Comparison of ENCODE assay signal across 30 cellular contexts in the genomic region with DNA sequence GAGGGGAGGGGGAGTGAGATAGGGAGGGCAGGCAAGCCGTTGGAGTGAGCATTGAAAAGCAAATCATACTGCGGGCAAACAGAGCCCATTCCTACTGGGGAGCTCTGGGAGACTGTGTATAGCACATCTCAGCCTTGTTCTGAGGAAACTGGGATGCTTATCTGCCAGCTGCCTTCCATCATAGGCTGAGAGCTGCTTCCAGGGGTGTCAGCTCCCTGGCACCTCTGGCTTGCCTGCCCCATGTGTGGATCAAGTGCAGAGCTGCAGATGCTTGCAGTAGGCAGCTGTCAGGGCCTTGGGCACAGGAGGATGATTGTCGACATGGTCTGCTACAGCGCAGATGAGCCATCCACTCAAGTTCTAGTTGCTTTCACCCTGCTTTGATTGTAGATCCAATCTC.
"Had no signal": no experiment of that assay in that cellular context is flagged by ENCODE, and none has a peak within 500 bp of the region (broad histone marks: within the 10 kb centered on the region; RNA-seq: fewer than 3 reads in every experiment).

No MANE protein-coding gene starts in this region.

- ATAC-seq: activated CD8-positive, alpha-beta memory T cell treated with anti-CD3 and anti-CD28 coated beads, Interleukin-2, amount 10 ng/mL, durations not matched to agents 7 days and 5 days; activated CD8-positive, alpha-beta T cell treated with anti-CD3 and anti-CD28 coated beads, Interleukin-2, amount 10 ng/mL, durations not matched to agents 7 days and 5 days; activated naive CD8-positive, alpha-beta T cell treated with anti-CD3 and anti-CD28 coated beads, Interleukin-2, amount 50 U/mL, for 24 hours; body of pancreas; WTC11 had no signal

- DNase-seq: activated CD4-positive, alpha-beta memory T cell treated with anti-CD3 and anti-CD28 coated beads for 36 hours; activated CD4-positive, alpha-beta T cell treated with anti-CD3 and anti-CD28 coated beads for 1 hour; activated CD4-positive, alpha-beta T cell treated with anti-CD3 and anti-CD28 coated beads for 48 hours; activated CD8-positive, alpha-beta memory T cell treated with anti-CD3 and anti-CD28 coated beads, Interleukin-2, amount 10 ng/mL, durations not matched to agents 7 days and 5 days; activated CD8-positive, alpha-beta memory T cell treated with anti-CD3 and anti-CD28 coated beads, Interleukin-2, amount 50 U/mL, for 4 hours; activated CD8-positive, alpha-beta T cell treated with anti-CD3 and anti-CD28 coated beads, Interleukin-2, amount 10 ng/mL, durations not matched to agents 7 days and 5 days; activated effector memory CD4-positive, alpha-beta T cell treated with anti-CD3 and anti-CD28 coated beads, Interleukin-2, amount 50 U/mL, for 16 hours; activated naive CD4-positive, alpha-beta T cell treated with anti-CD3 and anti-CD28 coated beads for 36 hours; activated naive CD8-positive, alpha-beta T cell treated with anti-CD3 and anti-CD28 coated beads for 36 hours; activated naive CD8-positive, alpha-beta T cell treated with anti-CD3 and anti-CD28 coated beads, Interleukin-2, amount 50 U/mL, for 24 hours; activated T-cell treated with anti-CD3 and anti-CD28 coated beads, Interleukin-2, amount 50 U/mL, for 1 hour; activated T-cell treated with anti-CD3 and anti-CD28 coated beads, Interleukin-2, amount 50 U/mL, for 48 hours; adrenal gland; amygdala; aorta; body of pancreas; central memory CD4-positive, alpha-beta T cell; cerebellar nuclear complex; colonic mucosa; effector CD8-positive, alpha-beta T cell; foreskin fibroblast; head of caudate nucleus; T-helper 2 cell had no signal

- H3K36me3 ChIP-seq: adrenal gland, cardiac muscle cell, colonic mucosa had no signal

- H3K27ac ChIP-seq: adrenal gland, body of pancreas, cardiac muscle cell, colonic mucosa, epithelial cell of prostate, VCaP had no signal

- H3K4me1 Mint-ChIP-seq: activated CD8-positive, alpha-beta memory T cell treated with anti-CD3 and anti-CD28 coated beads, Interleukin-2, amount 10 ng/mL, durations not matched to agents 7 days and 5 days; activated naive CD4-positive, alpha-beta T cell treated with anti-CD3 and anti-CD28 coated beads, Interleukin-2, amount 50 U/mL, for 24 hours; activated naive CD8-positive, alpha-beta T cell treated with anti-CD3 and anti-CD28 coated beads for 36 hours; activated naive CD8-positive, alpha-beta T cell treated with anti-CD3 and anti-CD28 coated beads, Interleukin-2, amount 50 U/mL, for 24 hours had no signal

- H3K27ac Mint-ChIP-seq: activated CD4-positive, alpha-beta memory T cell treated with anti-CD3 and anti-CD28 coated beads for 36 hours; activated CD8-positive, alpha-beta memory T cell treated with anti-CD3 and anti-CD28 coated beads, Interleukin-2, amount 10 ng/mL, durations not matched to agents 7 days and 5 days; activated CD8-positive, alpha-beta T cell treated with anti-CD3 and anti-CD28 coated beads, Interleukin-2, amount 10 ng/mL, durations not matched to agents 7 days and 5 days; activated naive CD4-positive, alpha-beta T cell treated with anti-CD3 and anti-CD28 coated beads for 36 hours; activated naive CD4-positive, alpha-beta T cell treated with anti-CD3 and anti-CD28 coated beads, Interleukin-2, amount 50 U/mL, for 24 hours; activated naive CD8-positive, alpha-beta T cell treated with anti-CD3 and anti-CD28 coated beads for 36 hours; activated naive CD8-positive, alpha-beta T cell treated with anti-CD3 and anti-CD28 coated beads, Interleukin-2, amount 50 U/mL, for 24 hours; activated T-helper 1 cell treated with anti-CD3 and anti-CD28 coated beads, Interleukin-12 subunit alpha, Interleukin-12 subunit beta, Interleukin-2, Interleukin-4 antibody, amounts not matched to agents 30 ng/mL and 10 ng/mL and 1 ng/mL, durations not matched to agents 14 hours and 24 hours and 36 hours; activated T-helper 2 cell treated with anti-CD3 and anti-CD28 coated beads, Interferon-gamma antibody, Interleukin-2, Interleukin-4, amounts not matched to agents 10 μg/mL and 5 μg/mL and 100 μg/mL, durations not matched to agents 14 hours and 24 hours and 36 hours; WTC11 had no signal

- H3K27me3 ChIP-seq: adrenal gland, body of pancreas, cardiac muscle cell, colonic mucosa had no signal

- H3K4me3 Mint-ChIP-seq: activated CD4-positive, alpha-beta memory T cell treated with anti-CD3 and anti-CD28 coated beads for 36 hours; activated CD8-positive, alpha-beta memory T cell treated with anti-CD3 and anti-CD28 coated beads, Interleukin-2, amount 10 ng/mL, durations not matched to agents 7 days and 5 days; activated CD8-positive, alpha-beta T cell treated with anti-CD3 and anti-CD28 coated beads, Interleukin-2, amount 10 ng/mL, durations not matched to agents 7 days and 5 days; activated naive CD4-positive, alpha-beta T cell treated with anti-CD3 and anti-CD28 coated beads for 36 hours; activated naive CD4-positive, alpha-beta T cell treated with anti-CD3 and anti-CD28 coated beads, Interleukin-2, amount 50 U/mL, for 24 hours; activated naive CD8-positive, alpha-beta T cell treated with anti-CD3 and anti-CD28 coated beads for 36 hours; activated naive CD8-positive, alpha-beta T cell treated with anti-CD3 and anti-CD28 coated beads, Interleukin-2, amount 50 U/mL, for 24 hours; activated T-helper 1 cell treated with anti-CD3 and anti-CD28 coated beads, Interleukin-12 subunit alpha, Interleukin-12 subunit beta, Interleukin-2, Interleukin-4 antibody, amounts not matched to agents 30 ng/mL and 10 ng/mL and 1 ng/mL, durations not matched to agents 14 hours and 24 hours and 36 hours; WTC11 had no signal

- H3K4me3 ChIP-seq: adrenal gland, body of pancreas, cardiac muscle cell, colonic mucosa had no signal

- H3K27me3 Mint-ChIP-seq: activated CD4-positive, alpha-beta memory T cell treated with anti-CD3 and anti-CD28 coated beads for 36 hours; activated CD8-positive, alpha-beta memory T cell treated with anti-CD3 and anti-CD28 coated beads, Interleukin-2, amount 10 ng/mL, durations not matched to agents 7 days and 5 days; activated naive CD8-positive, alpha-beta T cell treated with anti-CD3 and anti-CD28 coated beads, Interleukin-2, amount 50 U/mL, for 24 hours had no signal

- H3K9me3 Mint-ChIP-seq: activated CD4-positive, alpha-beta memory T cell treated with anti-CD3 and anti-CD28 coated beads for 36 hours; activated naive CD4-positive, alpha-beta T cell treated with anti-CD3 and anti-CD28 coated beads for 36 hours; activated naive CD4-positive, alpha-beta T cell treated with anti-CD3 and anti-CD28 coated beads, Interleukin-2, amount 50 U/mL, for 24 hours; activated naive CD8-positive, alpha-beta T cell treated with anti-CD3 and anti-CD28 coated beads for 36 hours; activated naive CD8-positive, alpha-beta T cell treated with anti-CD3 and anti-CD28 coated beads, Interleukin-2, amount 50 U/mL, for 24 hours; activated T-helper 1 cell treated with anti-CD3 and anti-CD28 coated beads, Interleukin-12 subunit alpha, Interleukin-12 subunit beta, Interleukin-2, Interleukin-4 antibody, amounts not matched to agents 30 ng/mL and 10 ng/mL and 1 ng/mL, durations not matched to agents 14 hours and 24 hours and 36 hours; activated T-helper 2 cell treated with anti-CD3 and anti-CD28 coated beads, Interferon-gamma antibody, Interleukin-2, Interleukin-4, amounts not matched to agents 10 μg/mL and 5 μg/mL and 100 μg/mL, durations not matched to agents 14 hours and 24 hours and 36 hours; WTC11 had no signal

- H3K36me3 Mint-ChIP-seq: activated CD4-positive, alpha-beta memory T cell treated with anti-CD3 and anti-CD28 coated beads for 36 hours; activated CD8-positive, alpha-beta memory T cell treated with anti-CD3 and anti-CD28 coated beads, Interleukin-2, amount 10 ng/mL, durations not matched to agents 7 days and 5 days; activated naive CD4-positive, alpha-beta T cell treated with anti-CD3 and anti-CD28 coated beads, Interleukin-2, amount 50 U/mL, for 24 hours; activated naive CD8-positive, alpha-beta T cell treated with anti-CD3 and anti-CD28 coated beads for 36 hours; WTC11 had no signal

- H3K4me1 ChIP-seq: adrenal gland, colonic mucosa had no signal

- H3K9me3 ChIP-seq: adrenal gland, body of pancreas, colonic mucosa had no signal
